In the genomic region with DNA sequence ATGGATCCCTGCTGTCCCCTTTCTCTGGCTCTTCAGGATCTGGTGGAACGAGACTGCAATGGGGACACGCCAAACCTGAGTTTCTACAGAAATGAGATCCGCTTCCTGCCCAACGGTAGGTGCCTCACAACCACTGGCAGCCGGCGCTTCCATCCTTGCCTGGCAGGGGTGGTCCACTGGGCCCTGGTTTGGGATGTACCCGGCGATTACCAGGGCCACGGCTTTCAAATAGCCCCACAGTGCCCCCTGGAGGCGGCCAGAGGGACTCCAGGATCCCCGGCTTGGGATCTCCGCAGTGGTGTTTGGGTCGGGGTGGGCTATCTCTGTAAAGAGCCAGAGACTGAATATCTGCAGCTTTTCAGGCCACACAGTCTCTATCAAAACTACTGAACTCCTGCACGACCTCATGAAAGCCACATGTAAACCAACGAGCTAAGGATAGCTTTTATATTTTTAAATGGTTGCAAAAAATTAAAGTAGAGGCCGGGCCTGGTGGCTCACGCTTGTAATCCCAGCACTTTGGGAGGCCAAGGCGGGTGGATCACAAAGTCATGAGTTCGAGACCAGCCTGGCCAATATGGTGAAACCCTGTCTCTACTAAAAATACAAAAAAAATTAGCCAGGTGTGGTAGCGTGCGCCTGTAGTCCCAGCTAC, we compare ENCODE assay signal across 8 cellular contexts. TPM values are rescaled to one million over a fixed set of nuclear protein-coding genes. Genes with fewer than 3 reads are reported as not detected.
DNase-seq lines count a peak whose midpoint lies in the region; ATAC-seq, FAIRE-seq and TF ChIP-seq lines count a peak whose summit lies in the region.

No MANE protein-coding gene starts in this region.

- H3K9me3 ChIP-seq in WERI-Rb-1 (ENCODE audit: severe bottlenecking) (no peaks in the 10 kb centered on the region), kidney (ENCODE audit: control insufficient read depth in 1 of 2, low read length in 2 of 2) (no peaks in the 10 kb centered on the region)

- POLR2A ChIA-PET in MCF 10A (lab: Yijun Ruan, JAX): interaction anchor here (0.6 to 1.8 kb wide), 10 partner anchors 11 to 659 kb away, joined by 3 to 6 read pairs (median 3); a partner anchor contains a TSS

- intact Hi-C loops in MCF 10A (cut with micrococcal nuclease): loop anchor here (5.0 kb wide), 1 partner anchor 141 kb away; no protein-coding TSS in a partner anchor
- intact Hi-C loops in kidney (cut with DNase I): loop anchor here (10.0 kb wide), 1 partner anchor 144 kb away; no protein-coding TSS in a partner anchor

- H3K36me3 Mint-ChIP-seq in MCF 10A (ENCODE audit: insufficient read depth, unreplicated experiment): peaks cover 48% of the 10 kb centered on the region

- no peaks in the 10 kb centered on the region for H3K27me3 ChIP-seq in WERI-Rb-1 (ENCODE audit: insufficient read depth, low read depth, severe bottlenecking)

- H3K36me3 ChIP-seq in WERI-Rb-1: peaks cover 60% of the 10 kb centered on the region
- H3K36me3 ChIP-seq in kidney (ENCODE audit: control insufficient read depth in 1 of 2, insufficient read depth in 2 of 2, low read length in 2 of 2): peaks cover 12 to 23% of the 10 kb centered on the region in 2 donors

- CTCF ChIA-PET in MCF 10A (lab: Yijun Ruan, JAX): interaction anchor here (0.6 to 3.1 kb wide), 60 partner anchors 9 to 546 kb away, joined by 3 to 25 read pairs (median 4); a partner anchor contains a TSS

- no peak overlapping the region for H3K4me3 ChIP-seq in WERI-Rb-1 (ENCODE audit: low read depth, low read length)
- no peak overlapping the region for H3K4me3 ChIP-seq in kidney (ENCODE audit: low read length in 2 of 2)

- DNase-seq in GM03348 (ENCODE audit: low spot score) (peak; percentile 89), MV-4-11 (lab: John Stamatoyannopoulos, UW) (peak; percentile 38), WERI-Rb-1 (peak; percentile 70), MCF 10A (ENCODE audit: unreplicated experiment) (peak; percentile 62), kidney (no peak)
- peak in 2 of 3 donors; percentile 54 to 70 for DNase-seq in stimulated activated CD4-positive, alpha-beta T cell treated with anti-CD3 and anti-CD28 coated beads, TNF-alpha, amount 100 ng/mL, for 1 hour (ENCODE audit: low read depth in 3 of 3, low spot score in 1 of 3)

- TF ChIP-seq CTCF in WERI-Rb-1 (IDR thresholded peaks at IDR 0.05; ENCODE audit: low read depth, low read length): peak; percentile 75
- TF ChIP-seq CTCF in MCF 10A (IDR thresholded peaks at IDR 0.05; ENCODE audit: unreplicated experiment): peak; percentile 90
- TF ChIP-seq CTCF in kidney (IDR thresholded peaks at IDR 0.05; ENCODE audit: borderline replicate concordance, extremely low read depth, insufficient read depth): peak; percentile 70

- no peaks in the 10 kb centered on the region for H3K9me3 Mint-ChIP-seq in MCF 10A (ENCODE audit: unreplicated experiment)

- no peak overlapping the region for H3K27ac Mint-ChIP-seq in MCF 10A (ENCODE audit: low read depth, unreplicated experiment)

- no peak for ATAC-seq in HG02970 (IDR thresholded peaks at IDR 0.05; ENCODE audit: low FRiP score, unreplicated experiment)
- no peak for ATAC-seq in GM21423 (IDR thresholded peaks at IDR 0.05; ENCODE audit: unreplicated experiment)

- peaks cover 10% of the 10 kb centered on the region for H3K4me1 Mint-ChIP-seq in MCF 10A (ENCODE audit: insufficient read depth, unreplicated experiment)

- H3K4me3 Mint-ChIP-seq in MCF 10A (ENCODE audit: unreplicated experiment): no peak overlapping the region

- no peak overlapping the region for H3K9ac ChIP-seq in kidney (ENCODE audit: low read length in 2 of 2)

- FAIRE-seq in kidney (lab: Jason Lieb, UNC): no peak

- no peaks in the 10 kb centered on the region for H3K27me3 Mint-ChIP-seq in MCF 10A (ENCODE audit: insufficient read depth, unreplicated experiment)

- peaks cover 12 to 16% of the 10 kb centered on the region in 2 donors for H3K4me1 ChIP-seq in kidney (ENCODE audit: control insufficient read depth in 1 of 2, insufficient read depth in 1 of 2, low read depth in 1 of 2, low read length in 2 of 2)

- H3K27ac ChIP-seq in WERI-Rb-1: no peak overlapping the region
- no peak overlapping the region for H3K27ac ChIP-seq in kidney (ENCODE audit: low read depth in 2 of 2, low read length in 2 of 2)

- BruUV-seq in MCF 10A (replicated peaks; lab: Mats Ljungman, UMichigan): no TSS peak

RNA-seq across cellular contexts. Expression of a gene that starts 3.7 kb away (rescaled TPM):
- 28.8 and 31.0 TPM in 2 replicates for total RNA-seq in MCF 10A (2022)
- 46.8 TPM for total RNA-seq in kidney
- polyA plus RNA-seq in kidney (ENCODE audit: insufficient read depth, low read depth, low replicate concordance): 33.7 TPM

RNA-seq across cellular contexts. Expression of a gene that starts 8.5 kb away (rescaled TPM):
- total RNA-seq in MCF 10A (2022) (not detected in 2 replicates), kidney (4.3 TPM)
- 2.3 TPM for polyA plus RNA-seq in kidney (ENCODE audit: insufficient read depth, low read depth, low replicate concordance)

RNA-seq across cellular contexts. Expression of a gene that starts 12.1 kb away (rescaled TPM):
- 16.9 and 17.8 TPM in 2 replicates for total RNA-seq in MCF 10A (2022)
- total RNA-seq in kidney: 7.6 TPM
- 9.0 TPM for polyA plus RNA-seq in kidney (ENCODE audit: insufficient read depth, low read depth, low replicate concordance)

RNA-seq across cellular contexts. Expression of a gene that starts 53.3 kb away (rescaled TPM):
- total RNA-seq in MCF 10A (2022): 10.8 and 12.8 TPM in 2 replicates
- total RNA-seq in kidney: 11.5 TPM
- polyA plus RNA-seq in kidney (ENCODE audit: insufficient read depth, low read depth, low replicate concordance): 6.1 TPM
